9 cellular contexts compared by ENCODE assay signal in genomic region chr22:46649176-46650077, GRCh38. TPM values are rescaled to one million over a fixed set of nuclear protein-coding genes. Genes with fewer than 3 reads are reported as not detected.
A peak's percentile ranks its signal among the peaks of the same experiment; 100 is the strongest.
DNase-seq lines count a peak whose midpoint lies in the region; ATAC-seq, FAIRE-seq and TF ChIP-seq lines count a peak whose summit lies in the region.
"Had no signal": no experiment of that assay in that cellular context is flagged by ENCODE, and none has a peak within 500 bp of the region (broad histone marks: within the 10 kb centered on the region; RNA-seq: fewer than 3 reads in every experiment).

No MANE protein-coding gene starts in this region.

- ATAC-seq in K562 (peak; percentile 80), HepG2 (no peak), HG03045 (IDR thresholded peaks at IDR 0.05; ENCODE audit: unreplicated experiment) (no peak)
- ATAC-seq: activated naive CD4-positive, alpha-beta T cell treated with anti-CD3 and anti-CD28 coated beads, Interleukin-2, amount 50 U/mL, for 72 hours had no signal

- H3K4me1 ChIP-seq in K562 (replicated peaks in 1 of 2; ENCODE audit: control insufficient read depth in 2 of 2, insufficient read depth in 2 of 2, low read length in 2 of 2) (peaks cover 41 to 56% of the 10 kb centered on the region in 2 experiments), HepG2 (ENCODE audit: insufficient read depth, low read length) (peaks cover 68% of the 10 kb centered on the region)

- TF ChIP-seq CTCF in 22Rv1 (IDR thresholded peaks at IDR 0.05): no peak
- no peak for TF ChIP-seq CTCF in K562 (IDR thresholded peaks at IDR 0.05 in 2 of 3, conservative IDR thresholded peaks at IDR 0.05 in 1 of 3; ENCODE audit: insufficient read depth in 2 of 3, low read depth in 1 of 3, low read length in 3 of 3)
- TF ChIP-seq CTCF in HepG2 (CRISPR knock-in tag; IDR thresholded peaks at IDR 0.05): no peak

- H3K4me1 Mint-ChIP-seq in activated T-cell treated with anti-CD3 and anti-CD28 coated beads, Interleukin-2, amount 50 U/mL, for 24 hours (ENCODE audit: low read depth): peaks cover 28% of the 10 kb centered on the region

- H3K36me3 Mint-ChIP-seq in activated T-cell treated with anti-CD3 and anti-CD28 coated beads, Interleukin-2, amount 50 U/mL, for 24 hours (ENCODE audit: low read depth): no peaks in the 10 kb centered on the region
- H3K36me3 Mint-ChIP-seq: activated naive CD4-positive, alpha-beta T cell treated with anti-CD3 and anti-CD28 coated beads, Interleukin-2, amount 50 U/mL, for 72 hours had no signal

- CTCF ChIA-PET in K562 (lab: Yijun Ruan, JAX; ENCODE audit: low intra/inter-chr PET ratio) (interaction anchor here (1.3 kb wide), 1 partner anchor 87 kb away, joined by 3 read pairs; no protein-coding TSS in a partner anchor), HepG2 (lab: Yijun Ruan, JAX; ENCODE audit: low intra/inter-chr PET ratio, low total read pairs) (no interaction called here)

- 11% methylated on average over 24 of the region's 25 CpGs for WGBS in K562 (ENCODE audit: insufficient coverage, low coverage, missing lambda C conversion rate)
- 57% methylated on average over 24 of the region's 25 CpGs for WGBS in HepG2 (ENCODE audit: low lambda C conversion rate)

- FAIRE-seq in K562 (lab: Jason Lieb, UNC) (peak; percentile 94), HepG2 (lab: Jason Lieb, UNC) (no peak)

- no TSS peak for BruUV-seq in K562 (replicated peaks; lab: Mats Ljungman, UMichigan)
- BruUV-seq in HepG2 (replicated peaks; lab: Mats Ljungman, UMichigan): no TSS peak

- TF ChIP-seq EP300 in K562 (IDR thresholded peaks at IDR 0.05; ENCODE audit: low read length) (peak; percentile 71; the same call in 1 of the 2 replicates), HepG2 (IDR thresholded peaks at IDR 0.05; ENCODE audit: low read depth in 2 of 2, low read length in 2 of 2) (no peak), HepG2 (CRISPR knock-in tag; IDR thresholded peaks at IDR 0.05; ENCODE audit: borderline replicate concordance) (no peak)

- no peaks in the 10 kb centered on the region for H3K9me1 ChIP-seq in K562 (ENCODE audit: control insufficient read depth, insufficient read depth, low read length)

- peak; percentile 58 for DNase-seq in NCI-H1092 treated with DMSO at 0.1 percent for 48 hours (lab: John Stamatoyannopoulos, UW)
- peak; percentile 31 to 69 (median 58) for DNase-seq in K562 (ENCODE audit: extremely low read depth in 1 of 4, low spot score in 3 of 4)
- no peak for DNase-seq in HepG2 (ENCODE audit: low spot score)
- DNase-seq in activated T-cell treated with anti-CD3 and anti-CD28 coated beads, Interleukin-2, amount 50 U/mL, for 24 hours: no peak
- no peak for DNase-seq in activated effector memory CD4-positive, alpha-beta T cell treated with Interleukin-2 at 50 U/mL for 16 hours
- DNase-seq in kidney tubule cell (ENCODE audit: low spot score): no peak

- no peak overlapping the region for H3K4me3 ChIP-seq in K562
- no peak overlapping the region for H3K4me3 ChIP-seq in HepG2 (replicated peaks in 1 of 3; ENCODE audit: insufficient read depth in 1 of 3, low read depth in 2 of 3, low read length in 3 of 3)

- peak overlapping the region; percentile 45 to 89 for H3K9ac ChIP-seq in K562 (ENCODE audit: insufficient read depth in 1 of 2, low read depth in 2 of 2, low read length in 2 of 2)
- no peak overlapping the region; the same call in 1 of the 2 replicates for H3K9ac ChIP-seq in HepG2 (ENCODE audit: insufficient read depth, low read depth, low read length)

- H3K9me3 ChIP-seq in K562 (replicated peaks; ENCODE audit: control insufficient read depth, insufficient read depth, low read depth, low read length) (no peaks in the 10 kb centered on the region), HepG2 (ENCODE audit: low read length) (no peaks in the 10 kb centered on the region)

- H3K9me3 Mint-ChIP-seq in activated T-cell treated with anti-CD3 and anti-CD28 coated beads, Interleukin-2, amount 50 U/mL, for 24 hours: no peaks in the 10 kb centered on the region

- POLR2A ChIA-PET in K562 (lab: Yijun Ruan, JAX): interaction anchor here (0.5 to 1.2 kb wide), 2 partner anchors 14 to 98 kb away, joined by 3 to 4 read pairs; no protein-coding TSS in a partner anchor
- POLR2A ChIA-PET in HepG2 (lab: Yijun Ruan, JAX): interaction anchor here (0.6 kb wide), 1 partner anchor 82 kb away, joined by 3 read pairs; no protein-coding TSS in a partner anchor

- peaks cover 3% of the 10 kb centered on the region; the same call in 1 of the 3 replicates for H3K36me3 ChIP-seq in K562 (ENCODE audit: control insufficient read depth, insufficient read depth, low read length)
- H3K36me3 ChIP-seq in HepG2 (replicated peaks in 1 of 2; ENCODE audit: control insufficient read depth in 1 of 2, insufficient read depth in 2 of 2, low read length in 2 of 2): 0 out of 5 replicates have a peak, but pooled peaks cover 0 to 3% of the 10 kb centered on the region in 2 experiments

- peak overlapping the region; percentile 66 for H3K4me2 ChIP-seq in K562 (ENCODE audit: insufficient read depth, low read length)
- H3K4me2 ChIP-seq in HepG2 (ENCODE audit: low read depth, low read length): no peak overlapping the region

- H4K20me1 ChIP-seq in K562 (replicated peaks; ENCODE audit: control insufficient read depth, insufficient read depth, low read length) (no peaks in the 10 kb centered on the region), HepG2 (ENCODE audit: insufficient read depth, low read length) (no peaks in the 10 kb centered on the region)

- intact Hi-C loops in K562 (cut with micrococcal nuclease) (no loop called here), HepG2 (cut with micrococcal nuclease; ENCODE audit: unreplicated experiment) (loop anchor here (5.0 kb wide), 1 partner anchor 72 kb away; no protein-coding TSS in a partner anchor)

- H2AFZ ChIP-seq in K562 (ENCODE audit: low read depth, low read length) (peak overlapping the region; percentile 33; the same call in 1 of the 2 replicates), HepG2 (ENCODE audit: low read length) (no peak overlapping the region)

- H3K27ac Mint-ChIP-seq in activated T-cell treated with anti-CD3 and anti-CD28 coated beads, Interleukin-2, amount 50 U/mL, for 24 hours: no peak overlapping the region

- no peak overlapping the region for H3K4me3 Mint-ChIP-seq in activated T-cell treated with anti-CD3 and anti-CD28 coated beads, Interleukin-2, amount 50 U/mL, for 24 hours

- H3K27ac ChIP-seq in 22Rv1 (peak overlapping the region; percentile 37; the same call in 1 of the 2 replicates), K562 (ENCODE audit: extremely low read depth, low read depth, low read length) (peak overlapping the region; percentile 75), HepG2 (ENCODE audit: extremely low read length, insufficient read depth, low read length) (no peak overlapping the region)

- no peaks in the 10 kb centered on the region for H3K27me3 Mint-ChIP-seq in activated T-cell treated with anti-CD3 and anti-CD28 coated beads, Interleukin-2, amount 50 U/mL, for 24 hours

- H3K27me3 ChIP-seq in K562 (ENCODE audit: control insufficient read depth in 2 of 2, insufficient read depth in 2 of 2, low read length in 2 of 2): no peaks in the 10 kb centered on the region
- no peaks in the 10 kb centered on the region for H3K27me3 ChIP-seq in HepG2 (ENCODE audit: control insufficient read depth in 1 of 2, insufficient read depth in 2 of 2, low read length in 2 of 2)

- H3K79me2 ChIP-seq in K562 (ENCODE audit: control insufficient read depth, insufficient read depth, low read length) (peaks cover 56% of the 10 kb centered on the region), HepG2 (ENCODE audit: insufficient read depth, low read length) (no peaks in the 10 kb centered on the region)

- in situ Hi-C loops in K562 (cut with MboI): loop anchor here (10.0 kb wide), 1 partner anchor 85 kb away; no protein-coding TSS in a partner anchor
- in situ Hi-C loops in HepG2 (cut with HindIII; ENCODE audit: extremely low pct_ligation_motif_present, low pct_unique_long_range_greater_than_20kb): loop anchor here (25.0 kb wide), 1 partner anchor 87 kb away; no protein-coding TSS in a partner anchor

- no peak for TF ChIP-seq RAD21 in K562 (CRISPR knock-in tag; conservative IDR thresholded peaks at IDR 0.05 in 1 of 2, IDR thresholded peaks at IDR 0.05 in 1 of 2)
- no peak for TF ChIP-seq RAD21 in HepG2 (CRISPR knock-in tag; IDR thresholded peaks at IDR 0.05)

- TF ChIP-seq POLR2A in K562 (conservative IDR thresholded peaks at IDR 0.05) (no peak), HepG2 (IDR thresholded peaks at IDR 0.05; ENCODE audit: insufficient read depth in 1 of 2, low read depth in 2 of 2, low read length in 2 of 2) (no peak)

RNA-seq across cellular contexts. Expression of gene GRAMD4, which starts 29.2 kb away (rescaled TPM):
- 92.4 and 123 TPM in 2 replicates for total RNA-seq in K562 (2011; cell fraction: chromatin; rRNA removed; ENCODE audit: low replicate concordance)
- 64.0 and 80.4 TPM in 2 replicates for total RNA-seq in K562 (2011; cell fraction: nucleolus; rRNA removed)
- total RNA-seq in K562 (2011; cell fraction: nucleoplasm; rRNA removed): 41.7 and 59.0 TPM in 2 replicates
- total RNA-seq in K562 (2014; rRNA removed) (44.8 and 52.4 TPM in 2 replicates), K562 (2014; rRNA removed; fragmentation: Illumina TruSeq; extraction: Trizol) (13.6 and 14.1 TPM in 2 replicates), K562 (2015; rRNA removed; fragmentation: Illumina TruSeq; extraction: Trizol) (16.0 and 18.6 TPM in 2 replicates), K562 (2021) (44.0 and 45.4 TPM in 2 replicates), HepG2 (2016; rRNA removed; fragmentation: Illumina TruSeq; extraction: Trizol) (12.9 and 15.7 TPM in 2 replicates)
- polyA plus RNA-seq in K562 (2011; rRNA removed) (31.9 and 35.5 TPM in 2 replicates), K562 (2014; fragmentation: Illumina TruSeq; extraction: Trizol) (13.7 and 15.3 TPM in 2 replicates), K562 (2014; fragmentation: Nextera tagmentation; extraction: Ambion mirVana) (under 1 TPM; 0.18 to 0.28 TPM), K562 (2014; rRNA removed) (31.5 and 37.3 TPM in 2 replicates), HepG2 (2011; rRNA removed) (15.2 and 16.8 TPM in 2 replicates)
- polyA plus RNA-seq in K562 (2011; cell fraction: cytosol; rRNA removed): 14.5 and 32.1 TPM in 2 replicates
- 70.0 and 77.3 TPM in 2 replicates for polyA plus RNA-seq in K562 (2011; cell fraction: nucleus; rRNA removed)
- 17.3 and 43.4 TPM in 2 replicates for polyA plus RNA-seq in K562 (2012)
- polyA minus RNA-seq in K562 (2011; rRNA and poly(A)+ RNA removed): 34.2 and 53.1 TPM in 2 replicates
- polyA minus RNA-seq in K562 (2011; cell fraction: cytosol; rRNA and poly(A)+ RNA removed): 20.3 and 27.3 TPM in 2 replicates
- polyA minus RNA-seq in K562 (2011; cell fraction: nucleus; rRNA and poly(A)+ RNA removed): 21.4 and 52.2 TPM in 2 replicates
- 14.1 and 16.3 TPM in 2 replicates for total RNA-seq in HepG2 (2016; cell fraction: cytosol; rRNA removed; fragmentation: Illumina TruSeq; extraction: Trizol; ENCODE audit: low read depth)
- total RNA-seq in HepG2 (2016; cell fraction: insoluble cytoplasmic fraction; rRNA removed; fragmentation: Illumina TruSeq; extraction: Trizol): 6.4 and 16.5 TPM in 2 replicates
- total RNA-seq in HepG2 (2016; cell fraction: membrane; rRNA removed; fragmentation: Illumina TruSeq; extraction: Trizol): 12.4 and 12.8 TPM in 2 replicates
- total RNA-seq in HepG2 (2016; cell fraction: nucleus; rRNA removed; fragmentation: Illumina TruSeq; extraction: Trizol): 23.1 and 33.6 TPM in 2 replicates
- polyA plus RNA-seq in HepG2 (2011; cell fraction: cytosol; rRNA removed): 9.6 and 13.3 TPM in 2 replicates
- polyA plus RNA-seq in HepG2 (2011; cell fraction: nucleus; rRNA removed): 31.6 and 32.7 TPM in 2 replicates
- 11.1 and 12.7 TPM in 2 replicates for polyA plus RNA-seq in HepG2 (2012)
- 2.2 and 2.8 TPM in 2 replicates for polyA plus RNA-seq in HepG2 (2016; cell fraction: cytosol; fragmentation: Illumina TruSeq; extraction: Trizol; ENCODE audit: low read depth)
- polyA plus RNA-seq in HepG2 (2016; cell fraction: insoluble cytoplasmic fraction; fragmentation: Illumina TruSeq; extraction: Trizol; ENCODE audit: low read depth): 5.3 and 6.3 TPM in 2 replicates
- 4.4 and 6.1 TPM in 2 replicates for polyA plus RNA-seq in HepG2 (2016; cell fraction: membrane; fragmentation: Illumina TruSeq; extraction: Trizol; ENCODE audit: low read depth)
- polyA plus RNA-seq in HepG2 (2016; cell fraction: nucleus; fragmentation: Illumina TruSeq; extraction: Trizol; ENCODE audit: insufficient read depth, low read depth): 20.4 and 22.4 TPM in 2 replicates
- polyA minus RNA-seq in HepG2 (2011; rRNA and poly(A)+ RNA removed; ENCODE audit: low replicate concordance): 27.9 and 38.7 TPM in 2 replicates
- 10.0 and 13.9 TPM in 2 replicates for polyA minus RNA-seq in HepG2 (2011; cell fraction: cytosol; rRNA and poly(A)+ RNA removed)
- 18.5 and 30.2 TPM in 2 replicates for polyA minus RNA-seq in HepG2 (2011; cell fraction: nucleus; rRNA and poly(A)+ RNA removed)

Comparison
In these comparisons a context has a peak if more than half of its experiments do, and no peak if none do; other contexts are left out.
1. DNase-seq: peak in NCI-H1092 treated with DMSO at 0.1 percent for 48 hours (single experiment) and K562 (4 of 4); none in HepG2 (single experiment), activated T-cell treated with anti-CD3 and anti-CD28 coated beads, Interleukin-2, amount 50 U/mL, for 24 hours (single experiment), activated effector memory CD4-positive, alpha-beta T cell treated with Interleukin-2 at 50 U/mL for 16 hours (single experiment) and kidney tubule cell (single experiment).